ENCODE assay signal across 9 cellular contexts in the genomic region with DNA sequence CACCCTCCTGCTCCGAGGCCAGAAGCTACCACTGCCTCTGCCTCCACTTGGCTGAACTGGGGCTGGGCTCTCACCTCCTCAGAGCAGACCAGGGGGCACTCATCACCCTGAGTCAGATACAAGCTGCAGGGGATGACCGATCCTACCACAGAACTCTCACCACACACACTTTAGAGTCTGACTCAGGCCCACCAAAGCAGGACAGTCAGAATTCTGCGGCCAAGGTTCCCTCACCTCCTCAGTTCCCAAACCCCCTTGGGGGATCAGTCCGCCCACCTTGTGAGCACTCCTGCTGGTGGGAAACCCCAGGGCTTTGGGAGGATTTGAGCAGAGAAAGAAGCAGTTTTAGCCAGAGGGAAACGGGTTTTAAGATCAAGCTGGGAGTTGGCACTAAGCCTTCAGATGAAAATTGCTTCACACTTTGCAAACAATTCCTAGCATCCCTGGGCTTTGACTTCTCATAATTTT.
DNase-seq lines count a peak whose midpoint lies in the region; ATAC-seq lines count a peak whose summit lies in the region.
"Had no signal": no experiment of that assay in that cellular context is flagged by ENCODE, and none has a peak within 500 bp of the region (broad histone marks: within the 10 kb centered on the region; RNA-seq: fewer than 3 reads in every experiment).

No MANE protein-coding gene starts in this region.

- H3K27ac Mint-ChIP-seq in stimulated activated memory B cell treated with anti-CD40 and anti-IgM and Interleukin-4, amounts not matched to agents 10 μg/mL and 1 μg/mL and 100 μg/mL, for 72 hours = no peak overlapping the region
- no peak overlapping the region for H3K27ac Mint-ChIP-seq in T-cell

- DNase-seq in HT1080 (ENCODE audit: low read depth) (peak; percentile 95), T-cell (no peak), DMS53 (lab: John Stamatoyannopoulos, UW) (no peak)
- DNase-seq: activated CD4-positive, alpha-beta T cell treated with anti-CD3 and anti-CD28 coated beads, Interleukin-2, amount 50 U/mL, for 48 hours; Peyer's patch had no signal

- CTCF ChIA-PET in T-cell (lab: Charles Lee) = no interaction called here

- no peak overlapping the region for H3K4me3 Mint-ChIP-seq in stimulated activated memory B cell treated with anti-CD40 and anti-IgM and Interleukin-4, amounts not matched to agents 10 μg/mL and 1 μg/mL and 100 μg/mL, for 72 hours
- H3K4me3 Mint-ChIP-seq in T-cell = no peak overlapping the region

- peaks cover 3% of the 10 kb centered on the region for H3K9me3 Mint-ChIP-seq in stimulated activated memory B cell treated with anti-CD40 and anti-IgM and Interleukin-4, amounts not matched to agents 10 μg/mL and 1 μg/mL and 100 μg/mL, for 72 hours
- peaks cover 0 to 12% (median 8%) of the 10 kb centered on the region in 3 donors for H3K9me3 Mint-ChIP-seq in T-cell

- H3K27me3 Mint-ChIP-seq in stimulated activated memory B cell treated with anti-CD40 and anti-IgM and Interleukin-4, amounts not matched to agents 10 μg/mL and 1 μg/mL and 100 μg/mL, for 72 hours = no peaks in the 10 kb centered on the region
- no peaks in the 10 kb centered on the region for H3K27me3 Mint-ChIP-seq in T-cell

- H3K4me1 Mint-ChIP-seq in stimulated activated memory B cell treated with anti-CD40 and anti-IgM and Interleukin-4, amounts not matched to agents 10 μg/mL and 1 μg/mL and 100 μg/mL, for 72 hours = no peaks in the 10 kb centered on the region
- no peaks in the 10 kb centered on the region for H3K4me1 Mint-ChIP-seq in T-cell

- no peaks in the 10 kb centered on the region for H3K36me3 Mint-ChIP-seq in stimulated activated memory B cell treated with anti-CD40 and anti-IgM and Interleukin-4, amounts not matched to agents 10 μg/mL and 1 μg/mL and 100 μg/mL, for 72 hours
- no peaks in the 10 kb centered on the region for H3K36me3 Mint-ChIP-seq in T-cell

- ATAC-seq in GM19397 (IDR thresholded peaks at IDR 0.05; ENCODE audit: unreplicated experiment) = peak; percentile 66
- ATAC-seq in esophagus mucosa = peak; percentile 63
- ATAC-seq in stimulated activated memory B cell treated with anti-CD40 and anti-IgM and Interleukin-4, amounts not matched to agents 10 μg/mL and 1 μg/mL and 100 μg/mL, for 72 hours = peak; percentile 31
- ATAC-seq in T-cell (replicated peaks in 1 of 4) = no peak
- ATAC-seq in GM18517 (IDR thresholded peaks at IDR 0.05; ENCODE audit: unreplicated experiment) = no peak

- POLR2A ChIA-PET in T-cell (lab: Charles Lee) = no interaction called here

Comparison
In these comparisons a context has a peak if more than half of its experiments do, and no peak if none do; other contexts are left out.
1. ATAC-seq: peak in GM19397 (single experiment), esophagus mucosa (single experiment) and stimulated activated memory B cell treated with anti-CD40 and anti-IgM and Interleukin-4, amounts not matched to agents 10 μg/mL and 1 μg/mL and 100 μg/mL, for 72 hours (single experiment); none in T-cell (0 of 4) and GM18517 (single experiment).